ENCODE assay signal across 7 cellular contexts in genomic region chr12:94261781-94262180, GRCh38.
DNase-seq lines count a peak whose midpoint lies in the region; ATAC-seq and TF ChIP-seq lines count a peak whose summit lies in the region.

No MANE protein-coding gene starts in this region.

- H3K79me2 ChIP-seq in hepatocyte: no peaks in the 10 kb centered on the region

- TF ChIP-seq CTCF in hepatocyte (IDR thresholded peaks at IDR 0.05; ENCODE audit: poor library complexity): no peak

- H4K20me1 ChIP-seq in hepatocyte (ENCODE audit: insufficient read depth, poor library complexity, severe bottlenecking): no peaks in the 10 kb centered on the region

- ATAC-seq in activated naive CD4-positive, alpha-beta T cell treated with anti-CD3 and anti-CD28 coated beads, Interleukin-2, amount 50 U/mL, for 72 hours: no peak
- no peak for ATAC-seq in GM19463 (IDR thresholded peaks at IDR 0.05; ENCODE audit: unreplicated experiment)

- peaks cover 22% of the 10 kb centered on the region for H3K4me1 ChIP-seq in hepatocyte (ENCODE audit: insufficient read depth)
- H3K4me1 ChIP-seq in stomach smooth muscle (ENCODE audit: control insufficient read depth, insufficient read depth, low read length): peaks cover 28% of the 10 kb centered on the region

- H3K27me3 ChIP-seq in hepatocyte: no peaks in the 10 kb centered on the region
- H3K27me3 ChIP-seq in stomach smooth muscle (ENCODE audit: control insufficient read depth in 1 of 2, insufficient read depth in 2 of 2, low read length in 2 of 2): no peaks in the 10 kb centered on the region

- no peaks in the 10 kb centered on the region for H3K9me3 ChIP-seq in hepatocyte (ENCODE audit: low read depth)
- no peaks in the 10 kb centered on the region for H3K9me3 ChIP-seq in stomach smooth muscle (ENCODE audit: control insufficient read depth in 2 of 2, low read length in 2 of 2)

- H3K27me3 Mint-ChIP-seq in IgD-negative memory B cell: no peaks in the 10 kb centered on the region

- H3K4me2 ChIP-seq in hepatocyte: peak overlapping the region; percentile 38

- H3K36me3 ChIP-seq in hepatocyte (replicated peaks; ENCODE audit: insufficient read depth, low read depth) (no peaks in the 10 kb centered on the region), stomach smooth muscle (ENCODE audit: control insufficient read depth in 2 of 2, insufficient read depth in 2 of 2, low read length in 2 of 2) (no peaks in the 10 kb centered on the region)

- H3K4me3 ChIP-seq in hepatocyte (no peak overlapping the region), stomach smooth muscle (ENCODE audit: low read length in 2 of 2) (peak overlapping the region; percentile 82 to 91)

- peaks cover 43 to 51% (median 44%) of the 10 kb centered on the region in 3 donors for H3K4me1 Mint-ChIP-seq in IgD-negative memory B cell

- peaks cover 14% of the 10 kb centered on the region for H3K36me3 Mint-ChIP-seq in IgD-negative memory B cell
- peaks cover under 1 to 18% of the 10 kb centered on the region in 2 donors for H3K36me3 Mint-ChIP-seq in activated naive CD4-positive, alpha-beta T cell treated with anti-CD3 and anti-CD28 coated beads, Interleukin-2, amount 50 U/mL, for 72 hours

- H3K4me3 Mint-ChIP-seq in IgD-negative memory B cell: peak overlapping the region; percentile 95 to 98 (median 96)

- DNase-seq in activated naive CD4-positive, alpha-beta T cell treated with anti-CD3 and anti-CD28 coated beads, Interleukin-2, amount 50 U/mL, for 72 hours (ENCODE audit: low spot score in 2 of 2): no peak
- DNase-seq in hepatocyte (ENCODE audit: low spot score) (no peak), CD1c-positive myeloid dendritic cell (ENCODE audit: extremely low spot score) (no peak), ureter (ENCODE audit: low spot score) (no peak)

- no peak overlapping the region for H2AFZ ChIP-seq in hepatocyte

- H3K27ac Mint-ChIP-seq in IgD-negative memory B cell: peak overlapping the region; percentile 91 to 98 (median 98)
- H3K27ac Mint-ChIP-seq in activated naive CD4-positive, alpha-beta T cell treated with anti-CD3 and anti-CD28 coated beads, Interleukin-2, amount 50 U/mL, for 72 hours: peak overlapping the region; percentile 92 to 96

- H3K9me3 Mint-ChIP-seq in IgD-negative memory B cell: no peaks in the 10 kb centered on the region
- H3K9me3 Mint-ChIP-seq in activated naive CD4-positive, alpha-beta T cell treated with anti-CD3 and anti-CD28 coated beads, Interleukin-2, amount 50 U/mL, for 72 hours: peaks cover 0 to 4% of the 10 kb centered on the region in 2 donors

- no peaks in the 10 kb centered on the region for H3K9me2 ChIP-seq in hepatocyte (replicated peaks; ENCODE audit: insufficient read depth)

- H3K27ac ChIP-seq in hepatocyte (peak overlapping the region; percentile 75), stomach smooth muscle (ENCODE audit: low read length) (peak overlapping the region; percentile 95)

- peak overlapping the region; percentile 24 to 94 for H3K9ac ChIP-seq in stomach smooth muscle (ENCODE audit: low read length in 2 of 2)

- 74% methylated on average over 3 of the region's 3 CpGs for WGBS in hepatocyte (ENCODE audit: low lambda C conversion rate, missing lambda C conversion rate)
